In genomic region chr12:94740601-94741362, GRCh38 we compare ENCODE assay signal across 21 cellular contexts.
DNase-seq lines count a peak whose midpoint lies in the region; ATAC-seq, FAIRE-seq and TF ChIP-seq lines count a peak whose summit lies in the region.
"Had no signal": no experiment of that assay in that cellular context is flagged by ENCODE, and none has a peak within 500 bp of the region (broad histone marks: within the 10 kb centered on the region; RNA-seq: fewer than 3 reads in every experiment).

No MANE protein-coding gene starts in this region.

- H2BK120ac ChIP-seq in H9 (ENCODE audit: low read depth, low read length, poor library complexity, severe bottlenecking) (no peak overlapping the region), mesendoderm (ENCODE audit: low read depth, low read length) (no peak overlapping the region)

- H3K4ac ChIP-seq in H9 (ENCODE audit: low read depth, low read length) (no peak overlapping the region), mesendoderm (ENCODE audit: low read depth, low read length) (no peak overlapping the region)

- no peak overlapping the region for H3T11ph ChIP-seq in H9 (ENCODE audit: low read length)

- H3K23me2 ChIP-seq in H9 (ENCODE audit: insufficient read length, low read depth, low read length, poor library complexity, severe bottlenecking) = peaks cover 2% of the 10 kb centered on the region

- no peaks in the 10 kb centered on the region for H3K9me3 ChIP-seq in A549
- H3K9me3 ChIP-seq in H9 (ENCODE audit: control insufficient read depth, low read depth, low read length) = no peaks in the 10 kb centered on the region
- no peaks in the 10 kb centered on the region for H3K9me3 ChIP-seq in esophagus muscularis mucosa
- H3K9me3 ChIP-seq: BLaER1 had no signal

- intact Hi-C loops in esophagus muscularis mucosa (cut with DNase I) = no loop called here

- H4K20me1 ChIP-seq in H9 (ENCODE audit: control insufficient read depth, insufficient read depth, insufficient read length) = no peaks in the 10 kb centered on the region
- H4K20me1 ChIP-seq: BLaER1 had no signal

- no peaks in the 10 kb centered on the region for H3K27me3 ChIP-seq in H9 (ENCODE audit: insufficient read depth, low read length)
- no peaks in the 10 kb centered on the region for H3K27me3 ChIP-seq in esophagus muscularis mucosa
- no peaks in the 10 kb centered on the region for H3K27me3 ChIP-seq in mesendoderm (ENCODE audit: insufficient read depth, low read length, poor library complexity)
- H3K27me3 ChIP-seq: BLaER1 had no signal

- TF ChIP-seq RAD21 in A549 (conservative IDR thresholded peaks at IDR 0.05 in 1 of 2, IDR thresholded peaks at IDR 0.05 in 1 of 2) = no peak

- no peak overlapping the region for H3K56ac ChIP-seq in H9 (ENCODE audit: insufficient read length, low read depth, low read length)
- H3K56ac ChIP-seq in mesendoderm (ENCODE audit: low read length) = no peak overlapping the region

- TF ChIP-seq CTCF in A549 (IDR thresholded peaks at IDR 0.05) = no peak
- no peak for TF ChIP-seq CTCF in H9 (conservative IDR thresholded peaks at IDR 0.05)
- no peak for TF ChIP-seq CTCF in esophagus muscularis mucosa (IDR thresholded peaks at IDR 0.05)

- H3K27me3 Mint-ChIP-seq in H9 (ENCODE audit: low read depth) = no peaks in the 10 kb centered on the region; the same call in 1 of the 2 replicates
- H3K27me3 Mint-ChIP-seq in activated naive CD8-positive, alpha-beta T cell treated with anti-CD3 and anti-CD28 coated beads for 36 hours = peaks cover 20% of the 10 kb centered on the region

- peaks cover 14 to 19% of the 10 kb centered on the region in 2 experiments for H3K4me1 Mint-ChIP-seq in H9
- H3K4me1 Mint-ChIP-seq in activated naive CD8-positive, alpha-beta T cell treated with anti-CD3 and anti-CD28 coated beads for 36 hours = no peaks in the 10 kb centered on the region

- H3K9ac ChIP-seq in H9 (ENCODE audit: extremely low read depth, insufficient read length, low read length) = no peak overlapping the region
- no peak overlapping the region for H3K9ac ChIP-seq in mesendoderm (ENCODE audit: low read length)
- H3K9ac ChIP-seq: BLaER1 had no signal

- H3K18ac ChIP-seq in H9 (ENCODE audit: insufficient read length, low read depth, low read length) = no peak overlapping the region
- H3K18ac ChIP-seq in mesendoderm (ENCODE audit: low read length) = no peak overlapping the region

- H2BK15ac ChIP-seq in H9 (ENCODE audit: low read depth, low read length) (no peak overlapping the region), mesendoderm (replicated peaks; ENCODE audit: low read depth) (no peak overlapping the region)

- H2BK20ac ChIP-seq in H9 (ENCODE audit: low read depth, low read length, poor library complexity, severe bottlenecking) = no peak overlapping the region

- no peak for FAIRE-seq in A549 (lab: Jason Lieb, UNC)

- no peaks in the 10 kb centered on the region for H3K79me2 ChIP-seq in H9 (ENCODE audit: insufficient read depth, low read length)
- no peaks in the 10 kb centered on the region for H3K79me2 ChIP-seq in mesendoderm (ENCODE audit: control insufficient read depth, insufficient read depth, low read length)

- no peak for DNase-seq in A549 (ENCODE audit: low read depth in 1 of 2, low spot score in 1 of 2)
- peak; percentile 58 for DNase-seq in H9
- peak; percentile 21 for DNase-seq in esophagus muscularis mucosa (ENCODE audit: extremely low spot score)
- DNase-seq in mesendoderm = peak; percentile 83
- no peak for DNase-seq in superior temporal gyrus (ENCODE audit: extremely low spot score)
- no peak for DNase-seq in activated naive CD8-positive, alpha-beta T cell treated with anti-CD3 and anti-CD28 coated beads for 36 hours
- DNase-seq: CD8-positive, alpha-beta memory T cell; DMS79; HCEC 1CT; KBM-7; NCI-H1105; NCI-H1694; NCI-H2081 treated with DMSO at 0.1 percent for 48 hours; NCI-H510A; NCI-H774; SIG-M5 had no signal

- H2AK5ac ChIP-seq in H9 (ENCODE audit: insufficient read length, low read length) (no peak overlapping the region), mesendoderm (ENCODE audit: low read length) (no peak overlapping the region)

- no peak overlapping the region for H2BK12ac ChIP-seq in H9 (ENCODE audit: insufficient read length, low read depth, low read length)

- H2BK5ac ChIP-seq in H9 (ENCODE audit: insufficient read length, low read length) (no peak overlapping the region), mesendoderm (ENCODE audit: low read length) (no peak overlapping the region)

- peak; percentile 45 to 71; a peak in 3 of 6 replicates for ATAC-seq in A549
- no peak for ATAC-seq in HG03378 (IDR thresholded peaks at IDR 0.05; ENCODE audit: unreplicated experiment)
- ATAC-seq in HG03159 (IDR thresholded peaks at IDR 0.05; ENCODE audit: unreplicated experiment) = no peak
- ATAC-seq: SK-N-SH treated with all-trans-retinoic acid at 6 μM for 48 hours had no signal

- no peak overlapping the region for H3K4me3 ChIP-seq in A549
- no peak overlapping the region for H3K4me3 ChIP-seq in esophagus muscularis mucosa
- H3K4me3 ChIP-seq in mesendoderm (ENCODE audit: low read length) = no peak overlapping the region
- H3K4me3 ChIP-seq: BLaER1 had no signal

- H3K23ac ChIP-seq in H9 (ENCODE audit: insufficient read length, low read depth, low read length) = no peak overlapping the region
- no peak overlapping the region for H3K23ac ChIP-seq in mesendoderm (ENCODE audit: low read length)

- H3K14ac ChIP-seq in H9 (ENCODE audit: insufficient read depth, low read length) = no peak overlapping the region

- H3K27ac ChIP-seq in A549 (no peak overlapping the region), H9 (ENCODE audit: insufficient read length, low read depth, low read length) (no peak overlapping the region), esophagus muscularis mucosa (replicated peaks in 1 of 4) (no peak overlapping the region), mesendoderm (ENCODE audit: low read depth, low read length) (no peak overlapping the region)
- H3K27ac ChIP-seq: BLaER1, RWPE1 had no signal

- no peaks in the 10 kb centered on the region for H3K36me3 Mint-ChIP-seq in H9 (ENCODE audit: insufficient read depth in 1 of 3, low read depth in 3 of 3)
- no peaks in the 10 kb centered on the region for H3K36me3 Mint-ChIP-seq in activated naive CD8-positive, alpha-beta T cell treated with anti-CD3 and anti-CD28 coated beads for 36 hours

- no peak overlapping the region for H3K4me3 Mint-ChIP-seq in H9
- H3K4me3 Mint-ChIP-seq in activated naive CD8-positive, alpha-beta T cell treated with anti-CD3 and anti-CD28 coated beads for 36 hours = no peak overlapping the region
- H3K4me3 Mint-ChIP-seq: CD8-positive, alpha-beta memory T cell had no signal

- no peak overlapping the region for H4K91ac ChIP-seq in H9 (ENCODE audit: insufficient read length, low read depth, low read length)

- H3K9me3 Mint-ChIP-seq in H9 = no peaks in the 10 kb centered on the region
- H3K9me3 Mint-ChIP-seq in activated naive CD8-positive, alpha-beta T cell treated with anti-CD3 and anti-CD28 coated beads for 36 hours = no peaks in the 10 kb centered on the region
- H3K9me3 Mint-ChIP-seq: CD8-positive, alpha-beta memory T cell had no signal

- H4K8ac ChIP-seq in H9 (replicated peaks; ENCODE audit: insufficient read length, low read depth, low read length) (no peak overlapping the region), mesendoderm (ENCODE audit: low read depth, low read length) (no peak overlapping the region)

- H3K27ac Mint-ChIP-seq in H9 = no peak overlapping the region; a peak in 1 of 7 replicates
- no peak overlapping the region for H3K27ac Mint-ChIP-seq in activated naive CD8-positive, alpha-beta T cell treated with anti-CD3 and anti-CD28 coated beads for 36 hours

- 19% methylated on average over 5 of the region's 5 CpGs for WGBS in A549 (ENCODE audit: missing lambda C conversion rate)
- no CpG with 5 or more reads among the region's 5 CpGs for WGBS in H9 (ENCODE audit: extremely low coverage, insufficient read length, low lambda C conversion rate)
- WGBS in esophagus muscularis mucosa = 67% methylated on average over 5 of the region's 5 CpGs
- WGBS in mesendoderm (ENCODE audit: extremely low coverage, insufficient coverage, low lambda C conversion rate) = no CpG with 5 or more reads among the region's 5 CpGs

- H3K36me3 ChIP-seq in esophagus muscularis mucosa (no peaks in the 10 kb centered on the region), mesendoderm (ENCODE audit: control insufficient read depth, insufficient read depth, low read length) (no peaks in the 10 kb centered on the region)
- H3K36me3 ChIP-seq: BLaER1 had no signal

- CTCF ChIA-PET in A549 (lab: Yijun Ruan, JAX) = interaction anchor here (0.9 to 1.1 kb wide), 2 partner anchors 9 to 15 kb away, joined by 3 read pairs; no protein-coding TSS in a partner anchor

- H4K5ac ChIP-seq in H9 (ENCODE audit: insufficient read length, low read depth, low read length) = no peak overlapping the region
- no peak overlapping the region for H4K5ac ChIP-seq in mesendoderm (ENCODE audit: low read length)

- no peaks in the 10 kb centered on the region for H3K79me1 ChIP-seq in H9 (ENCODE audit: insufficient read depth, low read depth, low read length, poor library complexity, severe bottlenecking)
- no peaks in the 10 kb centered on the region for H3K79me1 ChIP-seq in mesendoderm (ENCODE audit: low read length)

- no peak for TF ChIP-seq EP300 in A549 (IDR thresholded peaks at IDR 0.05)
- no peak for TF ChIP-seq EP300 in esophagus muscularis mucosa (IDR thresholded peaks at IDR 0.05)

- H2AFZ ChIP-seq in H9 (ENCODE audit: low read length) = no peak overlapping the region

- H3K4me2 ChIP-seq in A549 (no peak overlapping the region), H9 (ENCODE audit: insufficient read depth, insufficient read length, low read length) (no peak overlapping the region), mesendoderm (ENCODE audit: low read length) (no peak overlapping the region)
- H3K4me2 ChIP-seq: BLaER1 had no signal

- TF ChIP-seq POLR2A in A549 (IDR thresholded peaks at IDR 0.05; ENCODE audit: low read length) = no peak
- no peak for TF ChIP-seq POLR2A in esophagus muscularis mucosa (IDR thresholded peaks at IDR 0.05; ENCODE audit: low read depth)

- H3K4me1 ChIP-seq in A549 = no peaks in the 10 kb centered on the region
- H3K4me1 ChIP-seq in H9 (ENCODE audit: insufficient read depth, low read length) = no peaks in the 10 kb centered on the region; the same call in 1 of the 2 replicates
- H3K4me1 ChIP-seq in esophagus muscularis mucosa = peaks cover 0 to 3% (median 0%) of the 10 kb centered on the region in 4 donors
- no peaks in the 10 kb centered on the region for H3K4me1 ChIP-seq in mesendoderm (ENCODE audit: control insufficient read depth, low read depth, low read length)
- H3K4me1 ChIP-seq: BLaER1 had no signal

- POLR2A ChIA-PET in A549 (lab: Yijun Ruan, JAX) = no interaction called here

TF ChIP-seq in A549, 52 proteins besides CTCF, POLR2A, EP300 and RAD21 (continues in another document):
- no peak for TF ChIP-seq PBX3 (IDR thresholded peaks at IDR 0.05)

Comparison
In these comparisons a context has a peak if more than half of its experiments do, and no peak if none do; other contexts are left out.
1. ATAC-seq: peak in A549 (2 of 2); none in HG03378 (single experiment) and HG03159 (single experiment).
2. DNase-seq: peak in H9 (single experiment), esophagus muscularis mucosa (single experiment) and mesendoderm (single experiment); none in A549 (0 of 2), superior temporal gyrus (single experiment) and activated naive CD8-positive, alpha-beta T cell treated with anti-CD3 and anti-CD28 coated beads for 36 hours (single experiment).